29 cellular contexts compared by ENCODE assay signal in genomic region chrX:30573125-30573524, GRCh38. TPM values are rescaled to one million over a fixed set of nuclear protein-coding genes. Genes with fewer than 3 reads are reported as not detected.
DNase-seq lines count a peak whose midpoint lies in the region; ATAC-seq and TF ChIP-seq lines count a peak whose summit lies in the region.
"Had no signal": no experiment of that assay in that cellular context is flagged by ENCODE, and none has a peak within 500 bp of the region (broad histone marks: within the 10 kb centered on the region; RNA-seq: fewer than 3 reads in every experiment).

No MANE protein-coding gene starts in this region.

- POLR2A ChIA-PET in activated B cell treated with CpG ODN at 0.5 μM for 24 hours (lab: Charles Lee) = interaction anchor here (0.5 to 0.8 kb wide), 2 partner anchors 20 to 649 kb away, joined by 3 read pairs; no protein-coding TSS in a partner anchor

- H3K27me3 Mint-ChIP-seq in natural killer cell treated with Interleukin-12 subunit alpha and Interleukin-12 subunit beta and Interleukin-15 and Interleukin-18, amount 100 ng/mL, for 72 hours = no peaks in the 10 kb centered on the region
- H3K27me3 Mint-ChIP-seq in natural killer cell (ENCODE audit: low read depth in 2 of 2) (no peaks in the 10 kb centered on the region), activated B cell treated with CpG ODN at 0.5 μM for 24 hours (no peaks in the 10 kb centered on the region)
- H3K27me3 Mint-ChIP-seq in effector memory CD8-positive, alpha-beta T cell = peaks cover 0 to 4% of the 10 kb centered on the region in 2 donors
- no peaks in the 10 kb centered on the region for H3K27me3 Mint-ChIP-seq in activated T-helper 2 cell treated with anti-CD3 and anti-CD28 coated beads, Interferon-gamma antibody, Interleukin-2, Interleukin-4, amounts not matched to agents 10 μg/mL and 5 μg/mL and 100 μg/mL, durations not matched to agents 14 hours and 24 hours and 36 hours (ENCODE audit: low read depth)
- H3K27me3 Mint-ChIP-seq: CD4-positive, alpha-beta T cell; stimulated activated naive CD8-positive, alpha-beta T cell treated with anti-CD3 and anti-CD28 coated beads, Interleukin-15, amount 100 ng/mL, for 72 hours had no signal

- H3K4me1 ChIP-seq in upper lobe of right lung = no peaks in the 10 kb centered on the region
- H3K4me1 ChIP-seq: adrenal gland, thyroid gland had no signal

- H3K4me3 ChIP-seq in HL-60 (replicated peaks; ENCODE audit: insufficient read depth, low read length) (peak overlapping the region; percentile 49), upper lobe of right lung (no peak overlapping the region)
- H3K4me3 ChIP-seq: adrenal gland, ovary, thyroid gland had no signal

- H3K36me3 ChIP-seq in upper lobe of right lung = no peaks in the 10 kb centered on the region
- H3K36me3 ChIP-seq: adrenal gland, heart right ventricle, ovary, thyroid gland had no signal

- peak; percentile 47 to 51 for ATAC-seq in natural killer cell treated with Interleukin-12 subunit alpha and Interleukin-12 subunit beta and Interleukin-15 and Interleukin-18, amount 100 ng/mL, for 72 hours
- no peak for ATAC-seq in natural killer cell
- ATAC-seq in activated B cell treated with CpG ODN at 0.5 μM for 24 hours (ENCODE audit: low read depth) = no peak
- ATAC-seq in upper lobe of right lung = peak; percentile 34
- no peak for ATAC-seq in effector memory CD8-positive, alpha-beta T cell (replicated peaks)
- ATAC-seq: stimulated activated naive CD8-positive, alpha-beta T cell treated with anti-CD3 and anti-CD28 coated beads, Interleukin-15, amount 100 ng/mL, for 72 hours had no signal

- CTCF ChIA-PET in activated B cell treated with CpG ODN at 0.5 μM for 24 hours (lab: Charles Lee) = no interaction called here

- H3K4me3 Mint-ChIP-seq in natural killer cell treated with Interleukin-12 subunit alpha and Interleukin-12 subunit beta and Interleukin-15 and Interleukin-18, amount 100 ng/mL, for 72 hours = peak overlapping the region; percentile 17
- H3K4me3 Mint-ChIP-seq in natural killer cell = no peak overlapping the region
- peak overlapping the region; percentile 73 for H3K4me3 Mint-ChIP-seq in activated B cell treated with CpG ODN at 0.5 μM for 24 hours
- H3K4me3 Mint-ChIP-seq in effector memory CD8-positive, alpha-beta T cell = no peak overlapping the region
- no peak overlapping the region for H3K4me3 Mint-ChIP-seq in activated T-helper 2 cell treated with anti-CD3 and anti-CD28 coated beads, Interferon-gamma antibody, Interleukin-2, Interleukin-4, amounts not matched to agents 10 μg/mL and 5 μg/mL and 100 μg/mL, durations not matched to agents 14 hours and 24 hours and 36 hours (ENCODE audit: low read depth)
- H3K4me3 Mint-ChIP-seq: brain; CD4-positive, alpha-beta T cell had no signal

- peak overlapping the region in 1 of 2 donors; percentile 52 for H3K27ac Mint-ChIP-seq in natural killer cell treated with Interleukin-12 subunit alpha and Interleukin-12 subunit beta and Interleukin-15 and Interleukin-18, amount 100 ng/mL, for 72 hours
- H3K27ac Mint-ChIP-seq in natural killer cell = peak overlapping the region in 1 of 2 donors; percentile 47
- H3K27ac Mint-ChIP-seq in activated B cell treated with CpG ODN at 0.5 μM for 24 hours = no peak overlapping the region
- H3K27ac Mint-ChIP-seq in effector memory CD8-positive, alpha-beta T cell = no peak overlapping the region
- H3K27ac Mint-ChIP-seq in activated T-helper 2 cell treated with anti-CD3 and anti-CD28 coated beads, Interferon-gamma antibody, Interleukin-2, Interleukin-4, amounts not matched to agents 10 μg/mL and 5 μg/mL and 100 μg/mL, durations not matched to agents 14 hours and 24 hours and 36 hours = no peak overlapping the region
- H3K27ac Mint-ChIP-seq: brain; CD4-positive, alpha-beta T cell had no signal

- H3K9me3 Mint-ChIP-seq in natural killer cell treated with Interleukin-12 subunit alpha and Interleukin-12 subunit beta and Interleukin-15 and Interleukin-18, amount 100 ng/mL, for 72 hours = no peaks in the 10 kb centered on the region
- H3K9me3 Mint-ChIP-seq in natural killer cell (no peaks in the 10 kb centered on the region), activated B cell treated with CpG ODN at 0.5 μM for 24 hours (no peaks in the 10 kb centered on the region)
- H3K9me3 Mint-ChIP-seq in effector memory CD8-positive, alpha-beta T cell = no peaks in the 10 kb centered on the region
- H3K9me3 Mint-ChIP-seq in activated T-helper 2 cell treated with anti-CD3 and anti-CD28 coated beads, Interferon-gamma antibody, Interleukin-2, Interleukin-4, amounts not matched to agents 10 μg/mL and 5 μg/mL and 100 μg/mL, durations not matched to agents 14 hours and 24 hours and 36 hours = no peaks in the 10 kb centered on the region
- H3K9me3 Mint-ChIP-seq: brain; CD4-positive, alpha-beta T cell had no signal

- no peak for TF ChIP-seq CTCF in natural killer cell (IDR thresholded peaks at IDR 0.05)
- no peak for TF ChIP-seq CTCF in HL-60 (IDR thresholded peaks at IDR 0.05; ENCODE audit: insufficient read depth, low read length)
- no peak for TF ChIP-seq CTCF in activated B cell treated with CpG ODN at 0.5 μM for 24 hours (IDR thresholded peaks at IDR 0.05)
- no peak for TF ChIP-seq CTCF in upper lobe of right lung (IDR thresholded peaks at IDR 0.05)

- peak overlapping the region; percentile 17 for H3K27ac ChIP-seq in HL-60 (replicated peaks)
- no peak overlapping the region for H3K27ac ChIP-seq in upper lobe of right lung
- H3K27ac ChIP-seq: adrenal gland, ovary, thyroid gland had no signal

- H3K9me3 ChIP-seq in upper lobe of right lung = no peaks in the 10 kb centered on the region
- H3K9me3 ChIP-seq: adrenal gland, heart right ventricle, ovary, thyroid gland had no signal

- no peaks in the 10 kb centered on the region for H3K27me3 ChIP-seq in HL-60 (ENCODE audit: insufficient read depth, poor library complexity, severe bottlenecking)
- no peaks in the 10 kb centered on the region for H3K27me3 ChIP-seq in upper lobe of right lung
- H3K27me3 ChIP-seq: heart right ventricle, ovary, thyroid gland had no signal

- intact Hi-C loops in natural killer cell (cut with micrococcal nuclease) = loop anchor here (10.0 kb wide), 1 partner anchor 312 kb away; the partner anchor contains the start of gene TAB3
- intact Hi-C loops in activated B cell treated with CpG ODN at 0.5 μM for 24 hours (cut with micrococcal nuclease) = loop anchor here (10.0 kb wide), 1 partner anchor 562 kb away; no protein-coding TSS in a partner anchor
- intact Hi-C loops in upper lobe of right lung (cut with DNase I) = no loop called here
- intact Hi-C loops in activated T-helper 2 cell treated with anti-CD3 and anti-CD28 coated beads, Interferon-gamma antibody, Interleukin-2, Interleukin-4, amounts not matched to agents 10 μg/mL and 5 μg/mL and 100 μg/mL, durations not matched to agents 14 hours and 24 hours and 36 hours (cut with micrococcal nuclease) = no loop called here

- DNase-seq in natural killer cell treated with Interleukin-12 subunit alpha and Interleukin-12 subunit beta and Interleukin-15 and Interleukin-18, amount 100 ng/mL, for 72 hours (ENCODE audit: low spot score) = no peak
- no peak for DNase-seq in natural killer cell
- DNase-seq in HL-60 (ENCODE audit: low read depth in 1 of 2, low spot score in 1 of 2) = no peak
- no peak for DNase-seq in activated B cell treated with CpG ODN at 0.5 μM for 24 hours
- DNase-seq in upper lobe of right lung = no peak
- no peak for DNase-seq in effector memory CD8-positive, alpha-beta T cell
- no peak for DNase-seq in activated T-helper 2 cell treated with anti-CD3 and anti-CD28 coated beads, Interferon-gamma antibody, Interleukin-2, Interleukin-4, amounts not matched to agents 10 μg/mL and 5 μg/mL and 100 μg/mL, durations not matched to agents 14 hours and 24 hours and 36 hours (ENCODE audit: low spot score)
- DNase-seq in SK-N-DZ (ENCODE audit: low spot score) = no peak
- DNase-seq: activated CD4-positive, CD25-positive, alpha-beta regulatory T cell treated with anti-CD3 and anti-CD28 coated beads, Interleukin-2, amount 50 U/mL, for 72 hours; activated CD8-positive, alpha-beta memory T cell treated with anti-CD3 and anti-CD28 coated beads for 24 hours; activated T-cell treated with anti-CD3 and anti-CD28 coated beads, Interleukin-2, amount 50 U/mL, for 1 hour; adrenal gland; CD4-positive, alpha-beta T cell; effector CD8-positive, alpha-beta T cell; erythroblast; foreskin fibroblast; heart right ventricle; mesendoderm; NCI-H1048; NCI-H2029; NCI-H69; ovary; retina; stimulated activated CD4-positive, alpha-beta T cell treated with anti-CD3 and anti-CD28 coated beads, Interleukin-4, amount 100 ng/mL, for 1 hour; stimulated activated naive CD8-positive, alpha-beta T cell treated with anti-CD3 and anti-CD28 coated beads, Interleukin-15, amount 100 ng/mL, for 72 hours; thyroid gland had no signal

- peaks cover 12% of the 10 kb centered on the region for H3K36me3 Mint-ChIP-seq in natural killer cell treated with Interleukin-12 subunit alpha and Interleukin-12 subunit beta and Interleukin-15 and Interleukin-18, amount 100 ng/mL, for 72 hours
- H3K36me3 Mint-ChIP-seq in natural killer cell (no peaks in the 10 kb centered on the region), activated B cell treated with CpG ODN at 0.5 μM for 24 hours (ENCODE audit: low read depth) (peaks cover 42% of the 10 kb centered on the region)
- peaks cover under 1% of the 10 kb centered on the region for H3K36me3 Mint-ChIP-seq in effector memory CD8-positive, alpha-beta T cell (ENCODE audit: insufficient read depth)
- H3K36me3 Mint-ChIP-seq in activated T-helper 2 cell treated with anti-CD3 and anti-CD28 coated beads, Interferon-gamma antibody, Interleukin-2, Interleukin-4, amounts not matched to agents 10 μg/mL and 5 μg/mL and 100 μg/mL, durations not matched to agents 14 hours and 24 hours and 36 hours (ENCODE audit: low read depth) = peaks cover 28% of the 10 kb centered on the region
- H3K36me3 Mint-ChIP-seq: brain had no signal

- H3K4me1 Mint-ChIP-seq in natural killer cell treated with Interleukin-12 subunit alpha and Interleukin-12 subunit beta and Interleukin-15 and Interleukin-18, amount 100 ng/mL, for 72 hours (ENCODE audit: low read depth in 2 of 2) = peaks cover 17 to 28% of the 10 kb centered on the region in 2 donors
- peaks cover 13 to 32% of the 10 kb centered on the region in 2 donors for H3K4me1 Mint-ChIP-seq in natural killer cell
- H3K4me1 Mint-ChIP-seq in activated B cell treated with CpG ODN at 0.5 μM for 24 hours = peaks cover 52% of the 10 kb centered on the region
- H3K4me1 Mint-ChIP-seq in effector memory CD8-positive, alpha-beta T cell (ENCODE audit: low read depth in 2 of 2) = peaks cover 2 to 6% of the 10 kb centered on the region in 2 donors
- H3K4me1 Mint-ChIP-seq in activated T-helper 2 cell treated with anti-CD3 and anti-CD28 coated beads, Interferon-gamma antibody, Interleukin-2, Interleukin-4, amounts not matched to agents 10 μg/mL and 5 μg/mL and 100 μg/mL, durations not matched to agents 14 hours and 24 hours and 36 hours (ENCODE audit: low read depth) = peaks cover 29% of the 10 kb centered on the region
- H3K4me1 Mint-ChIP-seq: brain had no signal

RNA-seq across cellular contexts. Expression of gene TASL, which starts 4.4 kb away (rescaled TPM):
- total RNA-seq in natural killer cell treated with Interleukin-12 subunit alpha and Interleukin-12 subunit beta and Interleukin-15 and Interleukin-18, amount 100 ng/mL, for 72 hours = 1 to 10 TPM; 3.6 to 7.2 TPM
- 1 to 10 TPM; 2.2 to 4.7 (median 4.0) TPM for total RNA-seq in natural killer cell
- total RNA-seq in activated B cell treated with CpG ODN at 0.5 μM for 24 hours = 27.0 and 27.7 TPM in 2 replicates
- total RNA-seq in upper lobe of right lung = 4.0 TPM
- total RNA-seq in activated T-helper 2 cell treated with anti-CD3 and anti-CD28 coated beads, Interferon-gamma antibody, Interleukin-2, Interleukin-4, amounts not matched to agents 10 μg/mL and 5 μg/mL and 100 μg/mL, durations not matched to agents 14 hours and 24 hours and 36 hours = 5.2 and 5.4 TPM in 2 replicates
- not detected in 2 replicates for polyA plus RNA-seq in SK-N-DZ (2014; cell fraction: cytosol; rRNA removed)
- polyA plus RNA-seq in SK-N-DZ (2014; cell fraction: nucleus; rRNA removed) = not detected in 2 replicates
- total RNA-seq: LHCN-M2 had no signal
- polyA plus RNA-seq: AG04450 had no signal

Comparison
In these comparisons a context has a peak if more than half of its experiments do, and no peak if none do; other contexts are left out.
1. ATAC-seq: peak in natural killer cell treated with Interleukin-12 subunit alpha and Interleukin-12 subunit beta and Interleukin-15 and Interleukin-18, amount 100 ng/mL, for 72 hours (2 of 2) and upper lobe of right lung (single experiment); none in natural killer cell (0 of 3), activated B cell treated with CpG ODN at 0.5 μM for 24 hours (single experiment) and effector memory CD8-positive, alpha-beta T cell (single experiment).
2. H3K4me3 Mint-ChIP-seq: peak in natural killer cell treated with Interleukin-12 subunit alpha and Interleukin-12 subunit beta and Interleukin-15 and Interleukin-18, amount 100 ng/mL, for 72 hours (single experiment) and activated B cell treated with CpG ODN at 0.5 μM for 24 hours (single experiment); none in natural killer cell (single experiment), effector memory CD8-positive, alpha-beta T cell (0 of 2) and activated T-helper 2 cell treated with anti-CD3 and anti-CD28 coated beads, Interferon-gamma antibody, Interleukin-2, Interleukin-4, amounts not matched to agents 10 μg/mL and 5 μg/mL and 100 μg/mL, durations not matched to agents 14 hours and 24 hours and 36 hours (single experiment).
3. intact Hi-C loops: an anchor here in natural killer cell (10.0 kb wide) and activated B cell treated with CpG ODN at 0.5 μM for 24 hours (10.0 kb wide); none called in upper lobe of right lung and activated T-helper 2 cell treated with anti-CD3 and anti-CD28 coated beads, Interferon-gamma antibody, Interleukin-2, Interleukin-4, amounts not matched to agents 10 μg/mL and 5 μg/mL and 100 μg/mL, durations not matched to agents 14 hours and 24 hours and 36 hours.